In the genomic region with DNA sequence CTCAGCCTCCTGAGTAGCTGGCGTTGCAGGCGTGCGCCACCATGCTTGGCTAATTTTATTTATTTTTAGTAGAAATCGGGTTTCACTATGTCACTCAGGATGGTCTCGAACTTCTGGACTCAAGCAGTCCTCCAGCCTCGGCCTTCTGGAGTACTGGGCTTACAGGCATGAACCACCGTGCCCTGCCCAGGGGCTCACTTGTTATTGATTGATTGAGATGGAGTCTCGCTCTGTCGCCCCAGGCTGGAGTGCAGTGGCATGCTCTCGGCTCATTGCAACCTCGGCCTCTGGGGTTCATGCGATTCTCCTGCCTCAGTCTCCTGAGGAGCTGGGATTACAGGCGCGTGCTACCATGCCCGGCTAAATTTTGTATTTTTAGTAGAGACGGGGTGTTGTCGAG, we compare ENCODE assay signal across 1 cellular context.
TF ChIP-seq lines count a peak whose summit lies in the region.

No MANE protein-coding gene starts in this region.

TF ChIP-seq in H1, 55 proteins besides CTCF, POLR2A, EP300 and RAD21:
- TF ChIP-seq BCL11A (IDR thresholded peaks at IDR 0.05; ENCODE audit: low read depth in 2 of 2, low read length in 2 of 2) (no peak), ZNF274 (IDR thresholded peaks at IDR 0.05; ENCODE audit: borderline replicate concordance, extremely low read depth, low read length) (no peak), NANOG (IDR thresholded peaks at IDR 0.05; ENCODE audit: insufficient read depth, low read depth, low read length, poor library complexity, severe bottlenecking) (no peak), SIRT6 (IDR thresholded peaks at IDR 0.05; ENCODE audit: low read length) (no peak), RBBP5 (IDR thresholded peaks at IDR 0.05; ENCODE audit: borderline replicate concordance, low read depth, low read length) (no peak), KDM5A (IDR thresholded peaks at IDR 0.05; ENCODE audit: low read length) (no peak), SUZ12 (IDR thresholded peaks at IDR 0.05; ENCODE audit: low read length) (no peak), CBX5 (IDR thresholded peaks at IDR 0.05; ENCODE audit: low read depth, low read length) (no peak), POU5F1 (IDR thresholded peaks at IDR 0.05; ENCODE audit: low read depth, low read length) (no peak)
- TF ChIP-seq, protein P1, sequence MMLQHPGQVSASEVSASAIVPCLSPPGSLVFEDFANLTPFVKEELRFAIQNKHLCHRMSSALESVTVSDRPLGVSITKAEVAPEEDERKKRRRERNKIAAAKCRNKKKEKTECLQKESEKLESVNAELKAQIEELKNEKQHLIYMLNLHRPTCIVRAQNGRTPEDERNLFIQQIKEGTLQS (IDR thresholded peaks at IDR 0.05; ENCODE audit: insufficient read depth, low read depth, low read length), result no peak
- TF ChIP-seq, protein P2, sequence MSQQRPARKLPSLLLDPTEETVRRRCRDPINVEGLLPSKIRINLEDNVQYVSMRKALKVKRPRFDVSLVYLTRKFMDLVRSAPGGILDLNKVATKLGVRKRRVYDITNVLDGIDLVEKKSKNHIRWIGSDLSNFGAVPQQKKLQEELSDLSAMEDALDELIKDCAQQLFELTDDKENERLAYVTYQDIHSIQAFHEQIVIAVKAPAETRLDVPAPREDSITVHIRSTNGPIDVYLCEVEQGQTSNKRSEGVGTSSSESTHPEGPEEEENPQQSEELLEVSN (IDR thresholded peaks at IDR 0.05), result no peak
